In genomic region chr9:75890541-75891276, GRCh38 we compare ENCODE assay signal across 7 cellular contexts. TPM values are rescaled to one million over a fixed set of nuclear protein-coding genes. Genes with fewer than 3 reads are reported as not detected.
DNase-seq lines count a peak whose midpoint lies in the region; ATAC-seq and TF ChIP-seq lines count a peak whose summit lies in the region.

Gene PCSK5 (plus strand): TSS chr9:75890673. CDS start chr9:75891182, 509 bp downstream.

- ATAC-seq in GM18861 (IDR thresholded peaks at IDR 0.05; ENCODE audit: unreplicated experiment) = peak; percentile 70
- peak; percentile 79 for ATAC-seq in HG03159 (IDR thresholded peaks at IDR 0.05; ENCODE audit: unreplicated experiment)
- ATAC-seq in activated CD8-positive, alpha-beta T cell treated with anti-CD3 and anti-CD28 coated beads for 36 hours = peak; percentile 87

- CTCF ChIA-PET in activated CD8-positive, alpha-beta T cell treated with anti-CD3 and anti-CD28 coated beads for 36 hours (lab: Charles Lee) = interaction anchor here (0.6 to 1.2 kb wide), 4 partner anchors 13 to 482 kb away, joined by 3 to 4 read pairs (median 4); no protein-coding TSS in a partner anchor

- H3K9ac ChIP-seq in duodenal mucosa (ENCODE audit: low read depth in 1 of 2, low read length in 2 of 2) = peak within 1 kb of the TSS; percentile 59 to 85

- H3K27me3 ChIP-seq in duodenal mucosa (ENCODE audit: control insufficient read depth in 1 of 2, insufficient read depth in 2 of 2, low read length in 2 of 2) = no peaks in the 10 kb centered on the region

- peaks cover 37% of the 10 kb centered on the region for H3K4me1 Mint-ChIP-seq in activated CD8-positive, alpha-beta T cell treated with anti-CD3 and anti-CD28 coated beads for 36 hours (ENCODE audit: low read depth)

- H3K27me3 Mint-ChIP-seq in activated CD8-positive, alpha-beta T cell treated with anti-CD3 and anti-CD28 coated beads for 36 hours = no peaks in the 10 kb centered on the region

- H3K9me3 Mint-ChIP-seq in activated CD8-positive, alpha-beta T cell treated with anti-CD3 and anti-CD28 coated beads for 36 hours = no peaks in the 10 kb centered on the region

- H3K36me3 Mint-ChIP-seq in activated CD8-positive, alpha-beta T cell treated with anti-CD3 and anti-CD28 coated beads for 36 hours (ENCODE audit: low read depth) = no peaks in the 10 kb centered on the region

- peaks cover 14 to 30% of the 10 kb centered on the region in 2 donors for H3K4me1 ChIP-seq in duodenal mucosa (ENCODE audit: control insufficient read depth in 1 of 2, insufficient read depth in 2 of 2, low read length in 2 of 2)

- peak; percentile 31 for TF ChIP-seq CTCF in activated CD8-positive, alpha-beta T cell treated with anti-CD3 and anti-CD28 coated beads for 36 hours (IDR thresholded peaks at IDR 0.05)
- no peak for TF ChIP-seq CTCF in lower leg skin (IDR thresholded peaks at IDR 0.05)

- intact Hi-C loops in activated CD8-positive, alpha-beta T cell treated with anti-CD3 and anti-CD28 coated beads for 36 hours (cut with micrococcal nuclease) = loop anchor here (5.0 kb wide), 1 partner anchor 132 kb away; no protein-coding TSS in a partner anchor
- intact Hi-C loops in lower leg skin (cut with DNase I; ENCODE audit: low total_unique reads) = no loop called here

- H3K27ac ChIP-seq in duodenal mucosa (ENCODE audit: low read depth, low read length) = peak within 1 kb of the TSS; percentile 82

- POLR2A ChIA-PET in activated CD8-positive, alpha-beta T cell treated with anti-CD3 and anti-CD28 coated beads for 36 hours (lab: Charles Lee) = interaction anchor here (1.0 to 1.8 kb wide), 6 partner anchors 25 to 1115 kb away, joined by 3 to 5 read pairs (median 3); no protein-coding TSS in a partner anchor

- peak within 1 kb of the TSS; percentile 70 to 72 for H3K4me3 ChIP-seq in duodenal mucosa (ENCODE audit: low read depth in 1 of 2, low read length in 2 of 2)
- peak within 1 kb of the TSS; percentile 52 for H3K4me3 ChIP-seq in lower leg skin (ENCODE audit: low read depth, poor library complexity, severe bottlenecking)

- H3K36me3 ChIP-seq in duodenal mucosa (ENCODE audit: control insufficient read depth in 1 of 2, insufficient read depth in 2 of 2, low read length in 2 of 2) = no peaks in the 10 kb centered on the region

- DNase-seq in NCI-H524 (lab: John Stamatoyannopoulos, UW) (peak; percentile 33 to 80), lower leg skin (ENCODE audit: low spot score in 2 of 2) (peak; percentile 87 to 97)
- DNase-seq in activated CD8-positive, alpha-beta T cell treated with anti-CD3 and anti-CD28 coated beads for 36 hours = peak; percentile 92
- DNase-seq in stimulated activated CD4-positive, alpha-beta T cell treated with anti-CD3 and anti-CD28 coated beads, Interleukin-2, amount 100 ng/mL, for 48 hours = peak; percentile 67 to 71

- peak within 1 kb of the TSS; percentile 75 for H3K27ac Mint-ChIP-seq in activated CD8-positive, alpha-beta T cell treated with anti-CD3 and anti-CD28 coated beads for 36 hours

- H3K9me3 ChIP-seq in duodenal mucosa (ENCODE audit: control insufficient read depth in 1 of 2, low read length in 2 of 2) = no peaks in the 10 kb centered on the region

- peak in 1 of 2 donors; percentile 39 for TF ChIP-seq POLR2A in lower leg skin (IDR thresholded peaks at IDR 0.05)

- 1% methylated on average over 19 to 43 of the region's 79 CpGs for WGBS in lower leg skin, 2 donors

- H3K4me3 Mint-ChIP-seq in activated CD8-positive, alpha-beta T cell treated with anti-CD3 and anti-CD28 coated beads for 36 hours = peak within 1 kb of the TSS; percentile 95

RNA-seq across cellular contexts. Expression of gene PCSK5, which starts in this region (rescaled TPM):
- total RNA-seq in activated CD8-positive, alpha-beta T cell treated with anti-CD3 and anti-CD28 coated beads for 36 hours = 1 to 10 TPM; 4.7 to 5.2 TPM
- 10 to 100 TPM in 2 of 4 donors, 1 to 10 TPM in 2; 6.4 to 10.8 (median 9.7) TPM for total RNA-seq in lower leg skin

Comparison
In these comparisons a context has a peak if more than half of its experiments do, and no peak if none do; other contexts are left out.
1. Peak in every context shown above with its lines: DNase-seq, ATAC-seq, H3K4me3 ChIP-seq and H3K27ac ChIP-seq.